Comparison of ENCODE assay signal across 17 cellular contexts in genomic region chr5:13354611-13355010, GRCh38.
DNase-seq lines count a peak whose midpoint lies in the region; FAIRE-seq and TF ChIP-seq lines count a peak whose summit lies in the region.
"Had no signal": no experiment of that assay in that cellular context is flagged by ENCODE, and none has a peak within 500 bp of the region (broad histone marks: within the 10 kb centered on the region; RNA-seq: fewer than 3 reads in every experiment).

No MANE protein-coding gene starts in this region.

- no peak overlapping the region for H3K4me3 ChIP-seq in astrocyte (ENCODE audit: insufficient read depth, low read depth, low read length)
- H3K4me3 ChIP-seq: A549, SJSA1 had no signal

- no peak overlapping the region for H2AFZ ChIP-seq in astrocyte (ENCODE audit: low read depth, low read length)

- H3K4me2 ChIP-seq in astrocyte (ENCODE audit: low read length) = no peak overlapping the region
- H3K4me2 ChIP-seq: A549 had no signal

- H3K36me3 Mint-ChIP-seq in astrocyte (ENCODE audit: low read depth, unreplicated experiment) = no peaks in the 10 kb centered on the region

- H3K9me3 ChIP-seq in astrocyte (ENCODE audit: insufficient read depth, low read depth, low read length) = no peaks in the 10 kb centered on the region
- H3K9me3 ChIP-seq: A549, SJSA1 had no signal

- no peaks in the 10 kb centered on the region for H3K27me3 ChIP-seq in astrocyte (ENCODE audit: insufficient read depth, low read length)
- H3K27me3 ChIP-seq: SJSA1 had no signal

- H3K79me2 ChIP-seq in astrocyte (ENCODE audit: insufficient read depth, low read length) = no peaks in the 10 kb centered on the region

- in situ Hi-C loops in Caki2 (cut with HindIII; ENCODE audit: low pct_unique_long_range_greater_than_20kb, low sequenced_read_pairs) = no loop called here

- H3K4me3 Mint-ChIP-seq in astrocyte (ENCODE audit: unreplicated experiment) = no peak overlapping the region

- peaks cover 14% of the 10 kb centered on the region for H3K4me1 ChIP-seq in astrocyte (ENCODE audit: insufficient read depth, low read length)
- H3K4me1 ChIP-seq: A549, SJSA1 had no signal

- H3K4me1 Mint-ChIP-seq in astrocyte (ENCODE audit: low read depth, unreplicated experiment) = peaks cover 43% of the 10 kb centered on the region

- H3K9ac ChIP-seq in astrocyte (ENCODE audit: low read length) = no peak overlapping the region

- DNase-seq in Caki2 (ENCODE audit: low read depth) (peak; percentile 11), LHCN-M2 (ENCODE audit: low read depth) (peak; percentile 67), astrocyte (ENCODE audit: low read depth) (peak; percentile 67), glomerular visceral epithelial cell (ENCODE audit: extremely low spot score) (peak; percentile 43), T-helper 2 cell (no peak), foreskin melanocyte (no peak), HCEC 1CT (no peak), GF-D8 (lab: John Stamatoyannopoulos, UW) (no peak)
- DNase-seq: KBM-7, MM.1S, NCI-H1105, NCI-H1694 treated with DMSO at 0.1 percent for 48 hours, NCI-H2171, RPMI8226, SW 1271 had no signal

- H3K27ac Mint-ChIP-seq in astrocyte (ENCODE audit: unreplicated experiment) = no peak overlapping the region

- no peaks in the 10 kb centered on the region for H3K27me3 Mint-ChIP-seq in astrocyte (ENCODE audit: low read depth, unreplicated experiment)

- peaks cover under 1% of the 10 kb centered on the region for H3K9me3 Mint-ChIP-seq in astrocyte (ENCODE audit: unreplicated experiment)

- H3K27ac ChIP-seq in astrocyte (ENCODE audit: low read depth, low read length) = no peak overlapping the region
- H3K27ac ChIP-seq: A549, SJSA1 had no signal

- FAIRE-seq in astrocyte (lab: Jason Lieb, UNC) = no peak
- FAIRE-seq: A549 had no signal

- H3K36me3 ChIP-seq in astrocyte (ENCODE audit: insufficient read depth, low read length) = no peaks in the 10 kb centered on the region
- H3K36me3 ChIP-seq: SJSA1 had no signal

- H4K20me1 ChIP-seq in astrocyte (ENCODE audit: insufficient read depth, low read length) = no peaks in the 10 kb centered on the region

- TF ChIP-seq CTCF in astrocyte (IDR thresholded peaks at IDR 0.05; ENCODE audit: insufficient read depth, low read depth, low read length) = no peak

Comparison
In these comparisons a context has a peak if more than half of its experiments do, and no peak if none do; other contexts are left out.
1. DNase-seq: peak in Caki2 (single experiment), LHCN-M2 (single experiment), astrocyte (single experiment) and glomerular visceral epithelial cell (single experiment); none in T-helper 2 cell (0 of 5), foreskin melanocyte (single experiment), HCEC 1CT (single experiment) and GF-D8 (single experiment).